In the genomic region with DNA sequence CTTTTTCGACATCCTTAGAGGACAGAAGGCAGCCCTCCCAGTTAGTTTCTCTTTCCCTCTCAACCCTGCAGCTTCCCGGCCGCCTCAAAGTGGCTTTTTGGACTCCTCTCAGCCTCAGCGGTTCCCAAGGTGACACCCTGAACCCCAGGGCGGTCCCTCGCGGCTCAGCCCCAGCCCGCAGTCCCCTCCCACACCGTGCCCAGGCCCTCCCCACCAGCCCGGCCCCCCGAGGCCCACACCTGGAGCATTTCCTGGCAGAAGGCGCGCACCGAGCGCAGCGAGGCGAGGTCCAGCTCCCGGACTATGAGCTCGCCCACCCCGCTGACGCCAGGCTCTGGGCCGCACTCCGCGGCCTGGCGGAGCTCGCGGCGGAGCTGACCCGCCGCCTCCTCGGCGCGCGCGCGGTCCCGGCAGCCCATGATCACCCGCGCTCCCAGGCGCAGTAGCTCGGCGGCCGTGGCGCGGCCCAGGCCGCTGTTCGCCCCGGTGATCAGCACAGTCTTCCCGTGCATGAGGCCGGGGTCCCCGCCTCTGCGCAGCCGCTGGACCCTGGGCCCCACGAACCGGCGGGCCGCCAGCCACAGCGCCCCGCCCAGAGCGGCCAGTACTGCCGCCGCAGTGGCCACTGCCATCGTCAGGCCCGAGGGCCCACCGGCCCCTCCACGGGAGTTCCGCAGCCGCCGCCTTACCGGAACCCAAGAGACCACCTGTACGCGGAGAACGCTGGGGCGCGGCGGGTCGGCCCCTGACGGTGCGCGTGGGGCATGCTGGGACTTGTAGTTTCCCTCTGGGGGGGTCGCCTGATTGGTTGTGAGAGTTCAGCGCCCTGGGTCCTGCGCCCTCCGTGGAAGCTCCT, we compare ENCODE assay signal across 8 cellular contexts. TPM values are rescaled to one million over a fixed set of nuclear protein-coding genes. Genes with fewer than 3 reads are reported as not detected.
DNase-seq lines count a peak whose midpoint lies in the region; ATAC-seq and TF ChIP-seq lines count a peak whose summit lies in the region.

A gene with protein sequence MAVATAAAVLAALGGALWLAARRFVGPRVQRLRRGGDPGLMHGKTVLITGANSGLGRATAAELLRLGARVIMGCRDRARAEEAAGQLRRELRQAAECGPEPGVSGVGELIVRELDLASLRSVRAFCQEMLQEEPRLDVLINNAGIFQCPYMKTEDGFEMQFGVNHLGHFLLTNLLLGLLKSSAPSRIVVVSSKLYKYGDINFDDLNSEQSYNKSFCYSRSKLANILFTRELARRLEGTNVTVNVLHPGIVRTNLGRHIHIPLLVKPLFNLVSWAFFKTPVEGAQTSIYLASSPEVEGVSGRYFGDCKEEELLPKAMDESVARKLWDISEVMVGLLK (minus strand): TSS at position 713 of the 856 bp plus-strand sequence. CDS start 81 bp downstream, at position 632.

- H3K4me3 ChIP-seq in spleen: peak within 1 kb of the TSS; percentile 67 to 93 (median 86)

- H3K27me3 ChIP-seq in spleen (replicated peaks in 1 of 7): no peaks in the 10 kb centered on the region

- peak in 2 of 11 experiments; percentile 13 for TF ChIP-seq CTCF in spleen (IDR thresholded peaks at IDR 0.05 in 8 of 11, conservative IDR thresholded peaks at IDR 0.05 in 3 of 11)

- H3K27ac ChIP-seq in spleen: peak within 1 kb of the TSS; percentile 94 to 99 (median 98)

- H3K4me1 ChIP-seq in spleen: peaks cover 11 to 47% (median 38%) of the 10 kb centered on the region in 6 donors

- peaks cover 0 to 16% (median 13%) of the 10 kb centered on the region in 8 donors for H3K9me3 ChIP-seq in spleen

- DNase-seq in AG08396 (ENCODE audit: low spot score): peak; percentile 93
- DNase-seq in NCI-H345 treated with DMSO at 0.1 percent for 48 hours (lab: John Stamatoyannopoulos, UW; ENCODE audit: unreplicated experiment): peak; percentile 98
- DNase-seq in activated CD4-positive, CD25-positive, alpha-beta regulatory T cell (lab: John Stamatoyannopoulos, UW): peak; percentile 86 to 89 (median 86)
- DNase-seq in central memory CD4-positive, alpha-beta T cell: peak; percentile 91
- peak; percentile 95 for DNase-seq in inferior parietal cortex (ENCODE audit: extremely low spot score)
- DNase-seq in spleen: peak; percentile 97

- H3K36me3 ChIP-seq in spleen: peaks cover 0 to 29% (median 4%) of the 10 kb centered on the region in 6 donors

- peak in 2 of 3 donors; percentile 13 to 23 for TF ChIP-seq POLR2A in spleen (IDR thresholded peaks at IDR 0.05)

- intact Hi-C loops in spleen (cut with DNase I; ENCODE audit: low total_unique reads): loop anchor here (5.0 kb wide), 1 partner anchor 787 kb away; no protein-coding TSS in a partner anchor

- WGBS in spleen, 5 donors: 0 to 1% (median 0%) methylated on average over 42 to 84 of the region's 84 CpGs

- ATAC-seq in GM19023 (IDR thresholded peaks at IDR 0.05; ENCODE audit: unreplicated experiment) (peak; percentile 93), HG03280 (IDR thresholded peaks at IDR 0.05; ENCODE audit: unreplicated experiment) (peak; percentile 95)

RNA-seq across cellular contexts. Expression of the gene that starts here (rescaled TPM):
- 10 to 100 TPM; 14.2 to 26.0 (median 21.8) TPM for total RNA-seq in spleen
- polyA plus RNA-seq in spleen: 10 to 100 TPM; 17.6 to 19.3 (median 18.8) TPM

Comparison
In these comparisons a context has a peak if more than half of its experiments do, and no peak if none do; other contexts are left out.
1. Peak in every context shown above with its lines: DNase-seq, ATAC-seq, H3K4me3 ChIP-seq and H3K27ac ChIP-seq.